ENCODE assay signal across 1 cellular context in the genomic region with DNA sequence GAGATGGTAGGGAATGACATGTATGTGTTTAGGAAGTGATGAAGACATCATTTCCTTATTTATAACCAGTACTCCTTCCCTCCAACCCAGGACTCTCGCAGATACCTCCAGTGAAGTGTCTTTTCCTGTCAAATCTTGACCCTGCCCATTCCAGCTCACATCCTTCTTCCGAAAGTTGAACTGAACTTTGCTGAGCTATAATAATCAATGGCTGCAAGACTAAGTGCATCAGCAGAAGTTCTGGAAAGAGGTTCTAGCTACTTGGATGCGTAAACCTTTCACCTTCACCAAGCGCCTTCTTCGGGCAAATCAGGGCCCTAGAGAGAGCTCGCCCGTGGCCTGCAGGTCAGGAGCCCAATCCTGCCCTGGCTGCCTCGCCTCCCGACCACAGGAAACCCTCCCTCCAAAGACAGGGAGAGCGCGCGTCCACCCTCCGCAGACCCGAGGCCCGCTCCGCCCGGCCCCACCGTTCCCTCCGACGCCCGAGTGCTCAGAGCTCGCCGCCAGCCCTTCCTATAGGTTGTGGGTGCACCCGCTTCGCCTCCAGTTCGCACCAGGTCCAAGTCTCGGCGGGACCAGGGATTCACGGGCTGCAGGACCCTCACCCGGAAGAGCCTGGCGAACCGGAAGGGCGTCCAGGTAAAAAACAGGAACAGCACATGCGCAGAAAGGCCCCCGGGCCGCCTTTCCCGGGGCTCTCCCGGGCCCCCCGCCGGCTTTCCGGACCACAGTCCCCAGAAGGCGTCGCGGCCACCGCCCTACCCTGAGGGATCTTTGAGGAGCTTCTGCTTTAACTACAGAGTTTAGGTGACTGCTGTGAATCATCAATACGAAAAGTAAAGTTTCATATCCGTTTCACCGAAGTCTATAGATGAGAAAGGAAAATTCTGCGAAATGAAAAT.
TF ChIP-seq lines count a peak whose summit lies in the region.

A gene (minus strand): TSS at position 617 of the 902 bp plus-strand sequence. CDS start 1,457 bp downstream, outside the sequence.

TF ChIP-seq in HepG2, 621 proteins besides CTCF, POLR2A, EP300 and RAD21 (continued from another document and continues in another):
- TF ChIP-seq MAFG (CRISPR knock-in tag; IDR thresholded peaks at IDR 0.05) (peak; percentile 44), ZNF331 (CRISPR knock-in tag; IDR thresholded peaks at IDR 0.05) (peak; percentile 15; the same call in 1 of the 2 replicates), ZFX (CRISPR knock-in tag; IDR thresholded peaks at IDR 0.05; ENCODE audit: low read depth) (peak; percentile 80), ISL2 (CRISPR knock-in tag; IDR thresholded peaks at IDR 0.05) (no peak), NR2C2 (CRISPR knock-in tag; IDR thresholded peaks at IDR 0.05; ENCODE audit: borderline replicate concordance) (peak; percentile 97), PAX8 (CRISPR knock-in tag; IDR thresholded peaks at IDR 0.05; ENCODE audit: borderline replicate concordance) (no peak), JUN (CRISPR knock-in tag; IDR thresholded peaks at IDR 0.05) (no peak), YEATS4 (CRISPR knock-in tag; IDR thresholded peaks at IDR 0.05; ENCODE audit: borderline replicate concordance) (peak; percentile 45; the same call in 1 of the 2 replicates), AHR (CRISPR knock-in tag; IDR thresholded peaks at IDR 0.05) (peak; percentile 63; the same call in 1 of the 2 replicates), ETV5 (CRISPR knock-in tag; IDR thresholded peaks at IDR 0.05; ENCODE audit: borderline replicate concordance) (peak; percentile 65; the same call in 1 of the 2 replicates), SOX6 (IDR thresholded peaks at IDR 0.05) (no peak), SOX6 (CRISPR knock-in tag; IDR thresholded peaks at IDR 0.05) (no peak), NAIF1 (CRISPR knock-in tag; IDR thresholded peaks at IDR 0.05; ENCODE audit: borderline replicate concordance) (0 out of 2 replicates have a peak, but pooled peaks have one; percentile 38), ZNF557 (CRISPR knock-in tag; IDR thresholded peaks at IDR 0.05) (0 out of 2 replicates have a peak, but pooled peaks have one; percentile 63), TOE1 (CRISPR knock-in tag; IDR thresholded peaks at IDR 0.05) (no peak), ZNF747 (CRISPR knock-in tag; IDR thresholded peaks at IDR 0.05; ENCODE audit: borderline replicate concordance) (0 out of 2 replicates have a peak, but pooled peaks have one; percentile 6), ZNF547 (CRISPR knock-in tag; IDR thresholded peaks at IDR 0.05) (peak; percentile 50; the same call in 1 of the 2 replicates), POLR2AphosphoS5 (IDR thresholded peaks at IDR 0.05; ENCODE audit: low read depth, low read length) (peak; percentile 83), HMG20B (CRISPR knock-in tag; conservative IDR thresholded peaks at IDR 0.05) (no peak), RFX5 (IDR thresholded peaks at IDR 0.05; ENCODE audit: low read depth, low read length) (0 out of 2 replicates have a peak, but pooled peaks have one; percentile 29), ZFAT (CRISPR knock-in tag; conservative IDR thresholded peaks at IDR 0.05) (no peak), ZNF781 (CRISPR knock-in tag; IDR thresholded peaks at IDR 0.05; ENCODE audit: borderline replicate concordance, not compliant biosample characterization) (no peak), ZNF205 (CRISPR knock-in tag; IDR thresholded peaks at IDR 0.05) (no peak), ZNF3 (CRISPR knock-in tag; IDR thresholded peaks at IDR 0.05) (no peak), HES4 (CRISPR knock-in tag; IDR thresholded peaks at IDR 0.05; ENCODE audit: borderline replicate concordance) (peak; percentile 55; the same call in 1 of the 2 replicates), ZNF883 (CRISPR knock-in tag; IDR thresholded peaks at IDR 0.05; ENCODE audit: not compliant biosample characterization) (peak; percentile 36)
- TF ChIP-seq, protein P1, sequence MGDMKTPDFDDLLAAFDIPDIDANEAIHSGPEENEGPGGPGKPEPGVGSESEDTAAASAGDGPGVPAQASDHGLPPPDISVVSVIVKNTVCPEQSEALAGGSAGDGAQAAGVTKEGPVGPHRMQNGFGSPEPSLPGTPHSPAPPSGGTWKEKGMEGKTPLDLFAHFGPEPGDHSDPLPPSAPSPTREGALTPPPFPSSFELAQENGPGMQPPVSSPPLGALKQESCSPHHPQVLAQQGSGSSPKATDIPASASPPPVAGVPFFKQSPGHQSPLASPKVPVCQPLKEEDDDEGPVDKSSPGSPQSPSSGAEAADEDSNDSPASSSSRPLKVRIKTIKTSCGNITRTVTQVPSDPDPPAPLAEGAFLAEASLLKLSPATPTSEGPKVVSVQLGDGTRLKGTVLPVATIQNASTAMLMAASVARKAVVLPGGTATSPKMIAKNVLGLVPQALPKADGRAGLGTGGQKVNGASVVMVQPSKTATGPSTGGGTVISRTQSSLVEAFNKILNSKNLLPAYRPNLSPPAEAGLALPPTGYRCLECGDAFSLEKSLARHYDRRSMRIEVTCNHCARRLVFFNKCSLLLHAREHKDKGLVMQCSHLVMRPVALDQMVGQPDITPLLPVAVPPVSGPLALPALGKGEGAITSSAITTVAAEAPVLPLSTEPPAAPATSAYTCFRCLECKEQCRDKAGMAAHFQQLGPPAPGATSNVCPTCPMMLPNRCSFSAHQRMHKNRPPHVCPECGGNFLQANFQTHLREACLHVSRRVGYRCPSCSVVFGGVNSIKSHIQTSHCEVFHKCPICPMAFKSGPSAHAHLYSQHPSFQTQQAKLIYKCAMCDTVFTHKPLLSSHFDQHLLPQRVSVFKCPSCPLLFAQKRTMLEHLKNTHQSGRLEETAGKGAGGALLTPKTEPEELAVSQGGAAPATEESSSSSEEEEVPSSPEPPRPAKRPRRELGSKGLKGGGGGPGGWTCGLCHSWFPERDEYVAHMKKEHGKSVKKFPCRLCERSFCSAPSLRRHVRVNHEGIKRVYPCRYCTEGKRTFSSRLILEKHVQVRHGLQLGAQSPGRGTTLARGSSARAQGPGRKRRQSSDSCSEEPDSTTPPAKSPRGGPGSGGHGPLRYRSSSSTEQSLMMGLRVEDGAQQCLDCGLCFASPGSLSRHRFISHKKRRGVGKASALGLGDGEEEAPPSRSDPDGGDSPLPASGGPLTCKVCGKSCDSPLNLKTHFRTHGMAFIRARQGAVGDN (CRISPR knock-in tag; IDR thresholded peaks at IDR 0.05), result peak; percentile 84
- TF ChIP-seq, protein P2, sequence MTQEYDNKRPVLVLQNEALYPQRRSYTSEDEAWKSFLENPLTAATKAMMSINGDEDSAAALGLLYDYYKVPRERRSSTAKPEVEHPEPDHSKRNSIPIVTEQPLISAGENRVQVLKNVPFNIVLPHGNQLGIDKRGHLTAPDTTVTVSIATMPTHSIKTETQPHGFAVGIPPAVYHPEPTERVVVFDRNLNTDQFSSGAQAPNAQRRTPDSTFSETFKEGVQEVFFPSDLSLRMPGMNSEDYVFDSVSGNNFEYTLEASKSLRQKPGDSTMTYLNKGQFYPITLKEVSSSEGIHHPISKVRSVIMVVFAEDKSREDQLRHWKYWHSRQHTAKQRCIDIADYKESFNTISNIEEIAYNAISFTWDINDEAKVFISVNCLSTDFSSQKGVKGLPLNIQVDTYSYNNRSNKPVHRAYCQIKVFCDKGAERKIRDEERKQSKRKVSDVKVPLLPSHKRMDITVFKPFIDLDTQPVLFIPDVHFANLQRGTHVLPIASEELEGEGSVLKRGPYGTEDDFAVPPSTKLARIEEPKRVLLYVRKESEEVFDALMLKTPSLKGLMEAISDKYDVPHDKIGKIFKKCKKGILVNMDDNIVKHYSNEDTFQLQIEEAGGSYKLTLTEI (CRISPR knock-in tag; conservative IDR thresholded peaks at IDR 0.05), result no peak
- TF ChIP-seq, protein P3, sequence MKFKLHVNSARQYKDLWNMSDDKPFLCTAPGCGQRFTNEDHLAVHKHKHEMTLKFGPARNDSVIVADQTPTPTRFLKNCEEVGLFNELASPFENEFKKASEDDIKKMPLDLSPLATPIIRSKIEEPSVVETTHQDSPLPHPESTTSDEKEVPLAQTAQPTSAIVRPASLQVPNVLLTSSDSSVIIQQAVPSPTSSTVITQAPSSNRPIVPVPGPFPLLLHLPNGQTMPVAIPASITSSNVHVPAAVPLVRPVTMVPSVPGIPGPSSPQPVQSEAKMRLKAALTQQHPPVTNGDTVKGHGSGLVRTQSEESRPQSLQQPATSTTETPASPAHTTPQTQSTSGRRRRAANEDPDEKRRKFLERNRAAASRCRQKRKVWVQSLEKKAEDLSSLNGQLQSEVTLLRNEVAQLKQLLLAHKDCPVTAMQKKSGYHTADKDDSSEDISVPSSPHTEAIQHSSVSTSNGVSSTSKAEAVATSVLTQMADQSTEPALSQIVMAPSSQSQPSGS (CRISPR knock-in tag; IDR thresholded peaks at IDR 0.05), result 0 out of 2 replicates have a peak, but pooled peaks have one; percentile 25
- TF ChIP-seq, protein P4, sequence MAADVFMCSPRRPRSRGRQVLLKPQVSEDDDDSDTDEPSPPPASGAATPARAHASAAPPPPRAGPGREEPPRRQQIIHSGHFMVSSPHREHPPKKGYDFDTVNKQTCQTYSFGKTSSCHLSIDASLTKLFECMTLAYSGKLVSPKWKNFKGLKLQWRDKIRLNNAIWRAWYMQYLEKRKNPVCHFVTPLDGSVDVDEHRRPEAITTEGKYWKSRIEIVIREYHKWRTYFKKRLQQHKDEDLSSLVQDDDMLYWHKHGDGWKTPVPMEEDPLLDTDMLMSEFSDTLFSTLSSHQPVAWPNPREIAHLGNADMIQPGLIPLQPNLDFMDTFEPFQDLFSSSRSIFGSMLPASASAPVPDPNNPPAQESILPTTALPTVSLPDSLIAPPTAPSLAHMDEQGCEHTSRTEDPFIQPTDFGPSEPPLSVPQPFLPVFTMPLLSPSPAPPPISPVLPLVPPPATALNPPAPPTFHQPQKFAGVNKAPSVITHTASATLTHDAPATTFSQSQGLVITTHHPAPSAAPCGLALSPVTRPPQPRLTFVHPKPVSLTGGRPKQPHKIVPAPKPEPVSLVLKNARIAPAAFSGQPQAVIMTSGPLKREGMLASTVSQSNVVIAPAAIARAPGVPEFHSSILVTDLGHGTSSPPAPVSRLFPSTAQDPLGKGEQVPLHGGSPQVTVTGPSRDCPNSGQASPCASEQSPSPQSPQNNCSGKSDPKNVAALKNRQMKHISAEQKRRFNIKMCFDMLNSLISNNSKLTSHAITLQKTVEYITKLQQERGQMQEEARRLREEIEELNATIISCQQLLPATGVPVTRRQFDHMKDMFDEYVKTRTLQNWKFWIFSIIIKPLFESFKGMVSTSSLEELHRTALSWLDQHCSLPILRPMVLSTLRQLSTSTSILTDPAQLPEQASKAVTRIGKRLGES (CRISPR knock-in tag; IDR thresholded peaks at IDR 0.05; ENCODE audit: borderline replicate concordance), result no peak
- TF ChIP-seq, protein P5, sequence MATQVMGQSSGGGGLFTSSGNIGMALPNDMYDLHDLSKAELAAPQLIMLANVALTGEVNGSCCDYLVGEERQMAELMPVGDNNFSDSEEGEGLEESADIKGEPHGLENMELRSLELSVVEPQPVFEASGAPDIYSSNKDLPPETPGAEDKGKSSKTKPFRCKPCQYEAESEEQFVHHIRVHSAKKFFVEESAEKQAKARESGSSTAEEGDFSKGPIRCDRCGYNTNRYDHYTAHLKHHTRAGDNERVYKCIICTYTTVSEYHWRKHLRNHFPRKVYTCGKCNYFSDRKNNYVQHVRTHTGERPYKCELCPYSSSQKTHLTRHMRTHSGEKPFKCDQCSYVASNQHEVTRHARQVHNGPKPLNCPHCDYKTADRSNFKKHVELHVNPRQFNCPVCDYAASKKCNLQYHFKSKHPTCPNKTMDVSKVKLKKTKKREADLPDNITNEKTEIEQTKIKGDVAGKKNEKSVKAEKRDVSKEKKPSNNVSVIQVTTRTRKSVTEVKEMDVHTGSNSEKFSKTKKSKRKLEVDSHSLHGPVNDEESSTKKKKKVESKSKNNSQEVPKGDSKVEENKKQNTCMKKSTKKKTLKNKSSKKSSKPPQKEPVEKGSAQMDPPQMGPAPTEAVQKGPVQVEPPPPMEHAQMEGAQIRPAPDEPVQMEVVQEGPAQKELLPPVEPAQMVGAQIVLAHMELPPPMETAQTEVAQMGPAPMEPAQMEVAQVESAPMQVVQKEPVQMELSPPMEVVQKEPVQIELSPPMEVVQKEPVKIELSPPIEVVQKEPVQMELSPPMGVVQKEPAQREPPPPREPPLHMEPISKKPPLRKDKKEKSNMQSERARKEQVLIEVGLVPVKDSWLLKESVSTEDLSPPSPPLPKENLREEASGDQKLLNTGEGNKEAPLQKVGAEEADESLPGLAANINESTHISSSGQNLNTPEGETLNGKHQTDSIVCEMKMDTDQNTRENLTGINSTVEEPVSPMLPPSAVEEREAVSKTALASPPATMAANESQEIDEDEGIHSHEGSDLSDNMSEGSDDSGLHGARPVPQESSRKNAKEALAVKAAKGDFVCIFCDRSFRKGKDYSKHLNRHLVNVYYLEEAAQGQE (IDR thresholded peaks at IDR 0.05; ENCODE audit: borderline replicate concordance in 1 of 2, low read depth in 1 of 2, low read length in 2 of 2), result no peak
- TF ChIP-seq, protein P6, sequence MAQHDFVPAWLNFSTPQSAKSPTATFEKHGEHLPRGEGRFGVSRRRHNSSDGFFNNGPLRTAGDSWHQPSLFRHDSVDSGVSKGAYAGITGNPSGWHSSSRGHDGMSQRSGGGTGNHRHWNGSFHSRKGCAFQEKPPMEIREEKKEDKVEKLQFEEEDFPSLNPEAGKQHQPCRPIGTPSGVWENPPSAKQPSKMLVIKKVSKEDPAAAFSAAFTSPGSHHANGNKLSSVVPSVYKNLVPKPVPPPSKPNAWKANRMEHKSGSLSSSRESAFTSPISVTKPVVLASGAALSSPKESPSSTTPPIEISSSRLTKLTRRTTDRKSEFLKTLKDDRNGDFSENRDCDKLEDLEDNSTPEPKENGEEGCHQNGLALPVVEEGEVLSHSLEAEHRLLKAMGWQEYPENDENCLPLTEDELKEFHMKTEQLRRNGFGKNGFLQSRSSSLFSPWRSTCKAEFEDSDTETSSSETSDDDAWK (CRISPR knock-in tag; IDR thresholded peaks at IDR 0.05), result no peak
- TF ChIP-seq, protein P7, sequence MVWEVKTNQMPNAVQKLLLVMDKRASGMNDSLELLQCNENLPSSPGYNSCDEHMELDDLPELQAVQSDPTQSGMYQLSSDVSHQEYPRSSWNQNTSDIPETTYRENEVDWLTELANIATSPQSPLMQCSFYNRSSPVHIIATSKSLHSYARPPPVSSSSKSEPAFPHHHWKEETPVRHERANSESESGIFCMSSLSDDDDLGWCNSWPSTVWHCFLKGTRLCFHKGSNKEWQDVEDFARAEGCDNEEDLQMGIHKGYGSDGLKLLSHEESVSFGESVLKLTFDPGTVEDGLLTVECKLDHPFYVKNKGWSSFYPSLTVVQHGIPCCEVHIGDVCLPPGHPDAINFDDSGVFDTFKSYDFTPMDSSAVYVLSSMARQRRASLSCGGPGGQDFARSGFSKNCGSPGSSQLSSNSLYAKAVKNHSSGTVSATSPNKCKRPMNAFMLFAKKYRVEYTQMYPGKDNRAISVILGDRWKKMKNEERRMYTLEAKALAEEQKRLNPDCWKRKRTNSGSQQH (CRISPR knock-in tag; IDR thresholded peaks at IDR 0.05; ENCODE audit: low read depth), result no peak
- TF ChIP-seq, protein P8, sequence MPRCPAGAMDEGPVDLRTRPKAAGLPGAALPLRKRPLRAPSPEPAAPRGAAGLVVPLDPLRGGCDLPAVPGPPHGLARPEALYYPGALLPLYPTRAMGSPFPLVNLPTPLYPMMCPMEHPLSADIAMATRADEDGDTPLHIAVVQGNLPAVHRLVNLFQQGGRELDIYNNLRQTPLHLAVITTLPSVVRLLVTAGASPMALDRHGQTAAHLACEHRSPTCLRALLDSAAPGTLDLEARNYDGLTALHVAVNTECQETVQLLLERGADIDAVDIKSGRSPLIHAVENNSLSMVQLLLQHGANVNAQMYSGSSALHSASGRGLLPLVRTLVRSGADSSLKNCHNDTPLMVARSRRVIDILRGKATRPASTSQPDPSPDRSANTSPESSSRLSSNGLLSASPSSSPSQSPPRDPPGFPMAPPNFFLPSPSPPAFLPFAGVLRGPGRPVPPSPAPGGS (CRISPR knock-in tag; IDR thresholded peaks at IDR 0.05), result 0 out of 2 replicates have a peak, but pooled peaks have one; percentile 48
